ENCODE assay signal across 19 cellular contexts in the genomic region with DNA sequence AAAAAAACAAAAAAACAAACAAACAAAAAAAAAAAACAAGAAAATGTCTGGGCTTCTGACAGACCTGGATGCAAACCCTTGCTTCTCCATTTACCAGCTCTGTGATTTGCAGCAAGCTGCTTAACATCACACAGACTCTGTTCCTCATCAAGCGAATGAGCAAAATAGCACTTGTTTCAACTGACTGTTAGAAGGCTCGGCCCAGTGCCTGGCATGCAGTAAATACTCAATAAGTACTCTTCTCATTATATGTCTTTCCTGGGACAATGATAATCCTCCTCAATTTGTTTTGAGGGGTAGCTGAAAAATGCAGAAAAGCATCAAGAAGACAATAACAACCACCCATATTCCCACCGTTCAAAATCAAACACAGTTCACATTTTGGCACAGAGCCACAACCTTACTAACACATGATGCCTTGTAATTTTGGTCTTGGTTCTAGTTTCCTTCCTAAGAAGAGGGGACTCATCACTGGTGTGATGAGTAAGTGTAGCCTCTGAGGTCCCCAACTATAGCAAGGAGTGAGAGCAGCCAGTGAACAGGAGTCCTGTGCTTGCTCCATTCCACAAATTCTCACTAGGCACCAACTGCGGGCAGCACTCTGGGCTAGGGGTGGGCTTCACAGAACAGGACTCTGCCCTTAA.
DNase-seq lines count a peak whose midpoint lies in the region; ATAC-seq and TF ChIP-seq lines count a peak whose summit lies in the region.
"Had no signal": no experiment of that assay in that cellular context is flagged by ENCODE, and none has a peak within 500 bp of the region (broad histone marks: within the 10 kb centered on the region; RNA-seq: fewer than 3 reads in every experiment).

No MANE protein-coding gene starts in this region.

- in situ Hi-C loops in G401 (cut with HindIII; ENCODE audit: low sequenced_read_pairs) = no loop called here

- H3K4me1 ChIP-seq in rectal smooth muscle tissue (ENCODE audit: control insufficient read depth, insufficient read depth, low read length) (peaks cover 23% of the 10 kb centered on the region), tibial artery (peaks cover 0 to 31% (median 14%) of the 10 kb centered on the region in 4 donors), stomach (peaks cover 11 to 44% (median 24%) of the 10 kb centered on the region in 4 donors)

- intact Hi-C loops in dorsolateral prefrontal cortex (cut with DNase I) = loop anchor here (2.0 to 10.0 kb wide), 7 partner anchors 35 to 453 kb away; partner anchors contain the start of gene TTC7B (in 2 of the 2)
- intact Hi-C loops in tibial artery (cut with DNase I; ENCODE audit: low total_unique reads) = loop anchor here (5.0 kb wide), 2 partner anchors 358 to 453 kb away; partner anchors contain the start of gene CALM1
- intact Hi-C loops in stomach (cut with DNase I; ENCODE audit: low total_unique reads) = no loop called here

- no peak for TF ChIP-seq EP300 in stomach (IDR thresholded peaks at IDR 0.05)

- ATAC-seq in HG02571 (IDR thresholded peaks at IDR 0.05; ENCODE audit: unreplicated experiment) = no peak
- ATAC-seq: activated naive CD4-positive, alpha-beta T cell treated with anti-CD3 and anti-CD28 coated beads, Interleukin-2, amount 50 U/mL, for 72 hours had no signal

- H3K4me3 ChIP-seq in dorsolateral prefrontal cortex (no peak overlapping the region), rectal smooth muscle tissue (ENCODE audit: low read length) (no peak overlapping the region), tibial artery (no peak overlapping the region), stomach (no peak overlapping the region)
- H3K4me3 ChIP-seq: PC-9 had no signal

- WGBS in stomach, 5 donors = 67 to 80% (median 79%) methylated on average over 4 of the region's 4 CpGs

- H3K36me3 ChIP-seq in rectal smooth muscle tissue (ENCODE audit: control insufficient read depth, insufficient read depth, low read length) (no peaks in the 10 kb centered on the region), tibial artery (no peaks in the 10 kb centered on the region), stomach (no peaks in the 10 kb centered on the region)
- H3K36me3 ChIP-seq: BE2C had no signal

- no peak overlapping the region for H3K9ac ChIP-seq in rectal smooth muscle tissue (ENCODE audit: low read length)

- TF ChIP-seq POLR2A in stomach (IDR thresholded peaks at IDR 0.05) = no peak

- DNase-seq in G401 (ENCODE audit: low spot score) (peak; percentile 55), M059J (ENCODE audit: low read depth) (peak; percentile 9), dorsolateral prefrontal cortex (no peak), tibial artery (no peak), stomach (no peak)
- DNase-seq: activated CD4-positive, CD25-positive, alpha-beta regulatory T cell treated with anti-CD3 and anti-CD28 coated beads, Interleukin-2, amount 50 U/mL, for 72 hours; activated CD8-positive, alpha-beta memory T cell treated with anti-CD3 and anti-CD28 coated beads, Interleukin-2, amount 50 U/mL, for 48 hours; BE2C; cortex of kidney; mesenchymal stem cell; NCI-H2081; NCI-H526 treated with DMSO at 0.1 percent for 48 hours; nephron progenitor cell; PC-9; T-helper 9 cell had no signal

- H3K27ac ChIP-seq in dorsolateral prefrontal cortex (peak overlapping the region in 49 of 59 donors; percentile 0 to 99 (median 93)), rectal smooth muscle tissue (ENCODE audit: low read depth, low read length) (peak overlapping the region; percentile 76), tibial artery (no peak overlapping the region), stomach (peak overlapping the region in 1 of 5 donors; percentile 93)
- H3K27ac ChIP-seq: epithelial cell of prostate, PC-9 had no signal

- H3K27me3 ChIP-seq in dorsolateral prefrontal cortex (no peaks in the 10 kb centered on the region), rectal smooth muscle tissue (ENCODE audit: control insufficient read depth, insufficient read depth, low read length) (no peaks in the 10 kb centered on the region), tibial artery (no peaks in the 10 kb centered on the region), stomach (no peaks in the 10 kb centered on the region)
- H3K27me3 ChIP-seq: BE2C had no signal

- TF ChIP-seq CTCF in dorsolateral prefrontal cortex (IDR thresholded peaks at IDR 0.05 in 54 of 56, conservative IDR thresholded peaks at IDR 0.05 in 2 of 56; ENCODE audit: low read depth in 1 of 56, partially characterized antibody in 56 of 56) = no peak
- no peak for TF ChIP-seq CTCF in tibial artery (IDR thresholded peaks at IDR 0.05)
- no peak for TF ChIP-seq CTCF in stomach (IDR thresholded peaks at IDR 0.05)

- H3K9me3 ChIP-seq in tibial artery (no peaks in the 10 kb centered on the region), stomach (no peaks in the 10 kb centered on the region)
- H3K9me3 ChIP-seq: BE2C had no signal

Comparison
In these comparisons a context has a peak if more than half of its experiments do, and no peak if none do; other contexts are left out.
1. DNase-seq: peak in G401 (single experiment) and M059J (single experiment); none in dorsolateral prefrontal cortex (0 of 10), tibial artery (0 of 2) and stomach (single experiment).
2. H3K27ac ChIP-seq: peak in dorsolateral prefrontal cortex (49 of 59) and rectal smooth muscle tissue (single experiment); none in tibial artery (0 of 2).